ENCODE assay signal across 1 cellular context in genomic region chr21:5242732-5243131, GRCh38.
A peak's percentile ranks its signal among the peaks of the same experiment; 100 is the strongest.
TF ChIP-seq lines count a peak whose summit lies in the region.
"Not testable (repeated sequence)": the region's sequence is repeated elsewhere in the genome, so short reads cannot be mapped to it uniquely, and the experiment has no call there.

No MANE protein-coding gene starts in this region.

TF ChIP-seq in K562, 482 proteins besides CTCF, POLR2A, EP300 and RAD21 (continued from another document):
- TF ChIP-seq ZBTB40 (IDR thresholded peaks at IDR 0.05), result peak; percentile 1; the same call in 1 of the 2 replicates
- TF ChIP-seq ZBTB40 (CRISPR knock-in tag; IDR thresholded peaks at IDR 0.05), result not testable (repeated sequence)
- 0 out of 2 replicates have a peak, but pooled peaks have one; percentile 14 for TF ChIP-seq L3MBTL2 (IDR thresholded peaks at IDR 0.05)
- TF ChIP-seq ATF7 (IDR thresholded peaks at IDR 0.05), result 0 out of 2 replicates have a peak, but pooled peaks have one; percentile 15
- TF ChIP-seq FOXJ2 (tag; IDR thresholded peaks at IDR 0.05), result 0 out of 2 replicates have a peak, but pooled peaks have one; percentile 4
